1 cellular context compared by ENCODE assay signal in the genomic region with DNA sequence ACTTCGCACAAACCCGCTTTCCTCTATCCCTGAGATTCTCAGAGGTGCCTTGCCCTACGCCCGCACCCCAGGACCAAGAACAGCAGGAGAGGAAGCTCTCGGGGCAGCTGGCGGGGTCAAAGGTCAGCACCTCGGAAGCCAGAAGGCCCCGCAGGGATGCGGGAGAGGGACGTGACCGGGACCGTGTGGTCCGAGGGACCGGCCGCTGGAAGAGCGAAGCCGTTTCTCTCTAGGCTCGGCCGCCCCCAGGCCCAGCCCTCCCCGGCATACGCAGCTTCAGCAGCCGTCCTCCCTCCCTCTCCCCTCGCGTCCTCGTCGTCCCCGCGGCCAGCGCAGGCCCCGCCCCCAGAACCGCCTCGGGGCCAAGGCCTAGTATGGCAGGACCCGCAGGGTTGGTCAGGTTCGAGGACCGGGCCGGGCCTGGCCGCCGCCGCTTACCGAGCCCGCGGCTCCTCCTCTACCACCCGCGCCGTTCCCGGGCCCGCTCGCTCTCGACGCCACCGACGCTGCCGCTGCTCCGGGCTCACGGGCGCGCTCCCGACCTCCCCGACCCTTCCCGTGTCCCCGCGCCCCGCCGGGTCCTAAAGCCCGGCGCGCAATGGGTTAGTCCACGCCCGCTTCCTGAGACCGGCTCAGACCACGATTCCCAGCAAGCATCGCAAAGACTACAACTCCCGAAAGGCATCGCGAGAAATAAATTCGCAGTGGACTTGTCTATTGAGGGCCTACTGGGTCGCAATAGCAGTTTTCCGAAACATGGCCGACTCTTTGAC.
TF ChIP-seq lines count a peak whose summit lies in the region.

A gene with protein sequence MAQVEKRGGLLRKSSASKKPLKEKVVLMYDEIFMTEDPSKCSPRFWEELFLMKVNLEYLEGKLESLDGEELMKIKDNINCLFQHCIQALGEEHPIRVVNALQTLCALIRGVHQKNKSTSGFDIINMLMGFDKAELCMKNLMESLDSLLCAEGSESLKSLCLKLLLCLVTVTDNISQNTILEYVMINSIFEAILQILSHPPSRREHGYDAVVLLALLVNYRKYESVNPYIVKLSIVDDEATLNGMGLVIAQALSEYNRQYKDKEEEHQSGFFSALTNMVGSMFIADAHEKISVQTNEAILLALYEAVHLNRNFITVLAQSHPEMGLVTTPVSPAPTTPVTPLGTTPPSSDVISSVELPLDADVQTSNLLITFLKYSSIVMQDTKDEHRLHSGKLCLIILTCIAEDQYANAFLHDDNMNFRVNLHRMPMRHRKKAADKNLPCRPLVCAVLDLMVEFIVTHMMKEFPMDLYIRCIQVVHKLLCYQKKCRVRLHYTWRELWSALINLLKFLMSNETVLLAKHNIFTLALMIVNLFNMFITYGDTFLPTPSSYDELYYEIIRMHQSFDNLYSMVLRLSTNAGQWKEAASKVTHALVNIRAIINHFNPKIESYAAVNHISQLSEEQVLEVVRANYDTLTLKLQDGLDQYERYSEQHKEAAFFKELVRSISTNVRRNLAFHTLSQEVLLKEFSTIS (minus strand): TSS at position 527 of the 773 bp plus-strand sequence. CDS start 16,059 bp downstream, outside the sequence.

TF ChIP-seq in WTC11, 78 proteins besides CTCF, POLR2A, EP300 and RAD21 (continued from another document):
- TF ChIP-seq TEAD1 (CRISPR knock-in tag; IDR thresholded peaks at IDR 0.05) (no peak; the same call in 1 of the 2 replicates), ELF4 (CRISPR knock-in tag; IDR thresholded peaks at IDR 0.05; ENCODE audit: low read depth) (no peak), ZNF671 (CRISPR knock-in tag; IDR thresholded peaks at IDR 0.05) (no peak), NFATC4 (CRISPR knock-in tag; IDR thresholded peaks at IDR 0.05) (no peak), NFE2L1 (CRISPR knock-in tag; IDR thresholded peaks at IDR 0.05) (0 out of 2 replicates have a peak, but pooled peaks have one; percentile 77), SMAD3 (CRISPR knock-in tag; IDR thresholded peaks at IDR 0.05; ENCODE audit: borderline replicate concordance) (no peak)
- TF ChIP-seq, protein P1, sequence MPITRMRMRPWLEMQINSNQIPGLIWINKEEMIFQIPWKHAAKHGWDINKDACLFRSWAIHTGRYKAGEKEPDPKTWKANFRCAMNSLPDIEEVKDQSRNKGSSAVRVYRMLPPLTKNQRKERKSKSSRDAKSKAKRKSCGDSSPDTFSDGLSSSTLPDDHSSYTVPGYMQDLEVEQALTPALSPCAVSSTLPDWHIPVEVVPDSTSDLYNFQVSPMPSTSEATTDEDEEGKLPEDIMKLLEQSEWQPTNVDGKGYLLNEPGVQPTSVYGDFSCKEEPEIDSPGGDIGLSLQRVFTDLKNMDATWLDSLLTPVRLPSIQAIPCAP (CRISPR knock-in tag; IDR thresholded peaks at IDR 0.05), result no peak
- TF ChIP-seq, protein P2, sequence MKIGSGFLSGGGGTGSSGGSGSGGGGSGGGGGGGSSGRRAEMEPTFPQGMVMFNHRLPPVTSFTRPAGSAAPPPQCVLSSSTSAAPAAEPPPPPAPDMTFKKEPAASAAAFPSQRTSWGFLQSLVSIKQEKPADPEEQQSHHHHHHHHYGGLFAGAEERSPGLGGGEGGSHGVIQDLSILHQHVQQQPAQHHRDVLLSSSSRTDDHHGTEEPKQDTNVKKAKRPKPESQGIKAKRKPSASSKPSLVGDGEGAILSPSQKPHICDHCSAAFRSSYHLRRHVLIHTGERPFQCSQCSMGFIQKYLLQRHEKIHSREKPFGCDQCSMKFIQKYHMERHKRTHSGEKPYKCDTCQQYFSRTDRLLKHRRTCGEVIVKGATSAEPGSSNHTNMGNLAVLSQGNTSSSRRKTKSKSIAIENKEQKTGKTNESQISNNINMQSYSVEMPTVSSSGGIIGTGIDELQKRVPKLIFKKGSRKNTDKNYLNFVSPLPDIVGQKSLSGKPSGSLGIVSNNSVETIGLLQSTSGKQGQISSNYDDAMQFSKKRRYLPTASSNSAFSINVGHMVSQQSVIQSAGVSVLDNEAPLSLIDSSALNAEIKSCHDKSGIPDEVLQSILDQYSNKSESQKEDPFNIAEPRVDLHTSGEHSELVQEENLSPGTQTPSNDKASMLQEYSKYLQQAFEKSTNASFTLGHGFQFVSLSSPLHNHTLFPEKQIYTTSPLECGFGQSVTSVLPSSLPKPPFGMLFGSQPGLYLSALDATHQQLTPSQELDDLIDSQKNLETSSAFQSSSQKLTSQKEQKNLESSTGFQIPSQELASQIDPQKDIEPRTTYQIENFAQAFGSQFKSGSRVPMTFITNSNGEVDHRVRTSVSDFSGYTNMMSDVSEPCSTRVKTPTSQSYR (CRISPR knock-in tag; IDR thresholded peaks at IDR 0.05), result no peak
- TF ChIP-seq, protein P3, sequence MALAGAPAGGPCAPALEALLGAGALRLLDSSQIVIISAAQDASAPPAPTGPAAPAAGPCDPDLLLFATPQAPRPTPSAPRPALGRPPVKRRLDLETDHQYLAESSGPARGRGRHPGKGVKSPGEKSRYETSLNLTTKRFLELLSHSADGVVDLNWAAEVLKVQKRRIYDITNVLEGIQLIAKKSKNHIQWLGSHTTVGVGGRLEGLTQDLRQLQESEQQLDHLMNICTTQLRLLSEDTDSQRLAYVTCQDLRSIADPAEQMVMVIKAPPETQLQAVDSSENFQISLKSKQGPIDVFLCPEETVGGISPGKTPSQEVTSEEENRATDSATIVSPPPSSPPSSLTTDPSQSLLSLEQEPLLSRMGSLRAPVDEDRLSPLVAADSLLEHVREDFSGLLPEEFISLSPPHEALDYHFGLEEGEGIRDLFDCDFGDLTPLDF (CRISPR knock-in tag; IDR thresholded peaks at IDR 0.05), result peak; percentile 89; the same call in 1 of the 2 replicates
- TF ChIP-seq, protein P4, sequence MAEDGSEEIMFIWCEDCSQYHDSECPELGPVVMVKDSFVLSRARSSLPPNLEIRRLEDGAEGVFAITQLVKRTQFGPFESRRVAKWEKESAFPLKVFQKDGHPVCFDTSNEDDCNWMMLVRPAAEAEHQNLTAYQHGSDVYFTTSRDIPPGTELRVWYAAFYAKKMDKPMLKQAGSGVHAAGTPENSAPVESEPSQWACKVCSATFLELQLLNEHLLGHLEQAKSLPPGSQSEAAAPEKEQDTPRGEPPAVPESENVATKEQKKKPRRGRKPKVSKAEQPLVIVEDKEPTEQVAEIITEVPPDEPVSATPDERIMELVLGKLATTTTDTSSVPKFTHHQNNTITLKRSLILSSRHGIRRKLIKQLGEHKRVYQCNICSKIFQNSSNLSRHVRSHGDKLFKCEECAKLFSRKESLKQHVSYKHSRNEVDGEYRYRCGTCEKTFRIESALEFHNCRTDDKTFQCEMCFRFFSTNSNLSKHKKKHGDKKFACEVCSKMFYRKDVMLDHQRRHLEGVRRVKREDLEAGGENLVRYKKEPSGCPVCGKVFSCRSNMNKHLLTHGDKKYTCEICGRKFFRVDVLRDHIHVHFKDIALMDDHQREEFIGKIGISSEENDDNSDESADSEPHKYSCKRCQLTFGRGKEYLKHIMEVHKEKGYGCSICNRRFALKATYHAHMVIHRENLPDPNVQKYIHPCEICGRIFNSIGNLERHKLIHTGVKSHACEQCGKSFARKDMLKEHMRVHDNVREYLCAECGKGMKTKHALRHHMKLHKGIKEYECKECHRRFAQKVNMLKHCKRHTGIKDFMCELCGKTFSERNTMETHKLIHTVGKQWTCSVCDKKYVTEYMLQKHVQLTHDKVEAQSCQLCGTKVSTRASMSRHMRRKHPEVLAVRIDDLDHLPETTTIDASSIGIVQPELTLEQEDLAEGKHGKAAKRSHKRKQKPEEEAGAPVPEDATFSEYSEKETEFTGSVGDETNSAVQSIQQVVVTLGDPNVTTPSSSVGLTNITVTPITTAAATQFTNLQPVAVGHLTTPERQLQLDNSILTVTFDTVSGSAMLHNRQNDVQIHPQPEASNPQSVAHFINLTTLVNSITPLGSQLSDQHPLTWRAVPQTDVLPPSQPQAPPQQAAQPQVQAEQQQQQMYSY (CRISPR knock-in tag; IDR thresholded peaks at IDR 0.05), result no peak
